Comparison of ENCODE assay signal across 9 cellular contexts in the genomic region with DNA sequence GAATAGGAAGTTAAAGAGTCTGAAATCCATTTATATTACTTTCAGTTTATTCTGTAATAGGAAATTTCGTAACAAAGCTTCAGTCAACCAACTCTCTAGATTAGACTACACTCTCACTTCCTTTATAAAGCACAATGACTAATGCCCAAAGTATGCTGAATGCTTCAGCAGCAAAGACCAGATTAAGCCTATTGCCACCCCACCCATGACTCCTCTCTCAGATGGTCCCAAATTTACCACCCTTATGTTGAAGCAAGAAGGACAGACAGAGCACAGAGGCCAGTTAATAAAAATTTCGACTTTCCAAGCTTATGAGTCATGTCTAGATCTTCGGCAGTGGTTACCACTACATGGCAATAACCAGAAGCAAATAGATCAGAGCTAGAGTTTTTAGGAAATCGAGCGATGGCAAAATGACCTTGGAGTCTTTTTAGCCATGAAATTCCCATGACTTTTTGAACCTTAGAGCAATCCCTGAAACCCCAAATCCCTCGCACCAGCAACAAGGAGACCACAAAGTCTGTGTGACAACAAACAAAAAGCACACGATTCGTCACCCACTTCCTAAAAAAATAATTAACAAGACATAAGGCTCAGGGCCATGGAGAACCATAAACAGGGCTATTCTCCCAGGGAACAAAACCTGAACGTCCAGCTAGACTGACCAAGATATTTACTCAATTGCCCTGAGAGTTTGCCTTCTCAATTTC.
DNase-seq lines count a peak whose midpoint lies in the region; ATAC-seq and TF ChIP-seq lines count a peak whose summit lies in the region.
"Had no signal": no experiment of that assay in that cellular context is flagged by ENCODE, and none has a peak within 500 bp of the region (broad histone marks: within the 10 kb centered on the region; RNA-seq: fewer than 3 reads in every experiment).

No MANE protein-coding gene starts in this region.

- no peaks in the 10 kb centered on the region for H3K27me3 ChIP-seq in mammary epithelial cell (ENCODE audit: insufficient read depth, low read length)
- H3K27me3 ChIP-seq in tibial artery: no peaks in the 10 kb centered on the region

- H3K27me3 Mint-ChIP-seq in activated T-helper 2 cell treated with anti-CD3 and anti-CD28 coated beads, Interferon-gamma antibody, Interleukin-2, Interleukin-4, amounts not matched to agents 10 μg/mL and 5 μg/mL and 100 μg/mL, durations not matched to agents 14 hours and 24 hours and 36 hours (ENCODE audit: low read depth): peaks cover 28% of the 10 kb centered on the region
- H3K27me3 Mint-ChIP-seq in effector memory CD8-positive, alpha-beta T cell: peaks cover 11 to 27% of the 10 kb centered on the region in 2 donors

- H3K9me3 ChIP-seq in mammary epithelial cell (replicated peaks; ENCODE audit: insufficient read depth, low read length) (no peaks in the 10 kb centered on the region), tibial artery (no peaks in the 10 kb centered on the region)

- H3K4me1 Mint-ChIP-seq in activated T-helper 2 cell treated with anti-CD3 and anti-CD28 coated beads, Interferon-gamma antibody, Interleukin-2, Interleukin-4, amounts not matched to agents 10 μg/mL and 5 μg/mL and 100 μg/mL, durations not matched to agents 14 hours and 24 hours and 36 hours (ENCODE audit: low read depth): peaks cover 4% of the 10 kb centered on the region
- H3K4me1 Mint-ChIP-seq in effector memory CD8-positive, alpha-beta T cell (ENCODE audit: low read depth in 2 of 2): no peaks in the 10 kb centered on the region

- H3K4me3 ChIP-seq in mammary epithelial cell (replicated peaks in 1 of 3; ENCODE audit: insufficient read depth in 1 of 3, low read depth in 2 of 3, low read length in 3 of 3) (no peak overlapping the region), tibial artery (no peak overlapping the region)

- 90% methylated on average over 8 of the region's 9 CpGs for WGBS in mammary epithelial cell (ENCODE audit: low coverage, missing lambda C conversion rate)

- H3K36me3 ChIP-seq in mammary epithelial cell (ENCODE audit: insufficient read depth, low read length) (no peaks in the 10 kb centered on the region), tibial artery (no peaks in the 10 kb centered on the region)

- no peaks in the 10 kb centered on the region for H4K20me1 ChIP-seq in mammary epithelial cell (ENCODE audit: insufficient read depth, low read length)

- peak overlapping the region; percentile 53 for H3K4me2 ChIP-seq in mammary epithelial cell (ENCODE audit: insufficient read depth, low read depth, low read length)

- no peak overlapping the region for H3K4me3 Mint-ChIP-seq in activated T-helper 2 cell treated with anti-CD3 and anti-CD28 coated beads, Interferon-gamma antibody, Interleukin-2, Interleukin-4, amounts not matched to agents 10 μg/mL and 5 μg/mL and 100 μg/mL, durations not matched to agents 14 hours and 24 hours and 36 hours (ENCODE audit: low read depth)
- no peak overlapping the region for H3K4me3 Mint-ChIP-seq in effector memory CD8-positive, alpha-beta T cell

- H3K27ac Mint-ChIP-seq in activated T-helper 2 cell treated with anti-CD3 and anti-CD28 coated beads, Interferon-gamma antibody, Interleukin-2, Interleukin-4, amounts not matched to agents 10 μg/mL and 5 μg/mL and 100 μg/mL, durations not matched to agents 14 hours and 24 hours and 36 hours: no peak overlapping the region
- H3K27ac Mint-ChIP-seq in effector memory CD8-positive, alpha-beta T cell: no peak overlapping the region

- H2AFZ ChIP-seq in mammary epithelial cell (ENCODE audit: low read depth, low read length): no peak overlapping the region

- TF ChIP-seq CTCF in mammary epithelial cell (conservative IDR thresholded peaks at IDR 0.05 in 1 of 2, IDR thresholded peaks at IDR 0.05 in 1 of 2; ENCODE audit: extremely low read depth in 1 of 2, insufficient read depth in 1 of 2, low read depth in 1 of 2, low read length in 2 of 2) (no peak), tibial artery (IDR thresholded peaks at IDR 0.05) (no peak)

- CTCF ChIA-PET in mammary epithelial cell (lab: Charles Lee; ENCODE audit: low non-redundant PET): no interaction called here

- no peak for ATAC-seq in HG02642 (IDR thresholded peaks at IDR 0.05; ENCODE audit: poor library complexity, unreplicated experiment)
- no peak for ATAC-seq in effector memory CD8-positive, alpha-beta T cell (replicated peaks)

- no peaks in the 10 kb centered on the region for H3K9me3 Mint-ChIP-seq in activated T-helper 2 cell treated with anti-CD3 and anti-CD28 coated beads, Interferon-gamma antibody, Interleukin-2, Interleukin-4, amounts not matched to agents 10 μg/mL and 5 μg/mL and 100 μg/mL, durations not matched to agents 14 hours and 24 hours and 36 hours
- no peaks in the 10 kb centered on the region for H3K9me3 Mint-ChIP-seq in effector memory CD8-positive, alpha-beta T cell

- peak; percentile 53 for DNase-seq in GM03348 (ENCODE audit: low spot score)
- DNase-seq in HS-5 (ENCODE audit: low read depth): peak; percentile 90
- peak; percentile 59 for DNase-seq in mammary epithelial cell
- peak; percentile 79 for DNase-seq in myocyte (ENCODE audit: low read depth)
- DNase-seq in tibial artery: no peak
- DNase-seq in activated T-helper 2 cell treated with anti-CD3 and anti-CD28 coated beads, Interferon-gamma antibody, Interleukin-2, Interleukin-4, amounts not matched to agents 10 μg/mL and 5 μg/mL and 100 μg/mL, durations not matched to agents 14 hours and 24 hours and 36 hours (ENCODE audit: low spot score): no peak
- DNase-seq in effector memory CD8-positive, alpha-beta T cell: no peak
- DNase-seq: activated CD4-positive, alpha-beta T cell treated with anti-CD3 and anti-CD28 coated beads for 48 hours had no signal

- no TSS peak for BruUV-seq in mammary epithelial cell (replicated peaks; lab: Mats Ljungman, UMichigan)

- no peak overlapping the region for H3K27ac ChIP-seq in mammary epithelial cell (ENCODE audit: insufficient read depth, low read depth, low read length)
- no peak overlapping the region for H3K27ac ChIP-seq in tibial artery

- no peaks in the 10 kb centered on the region for H3K79me2 ChIP-seq in mammary epithelial cell (ENCODE audit: insufficient read depth, low read length)

- no peak overlapping the region for H3K9ac ChIP-seq in mammary epithelial cell (ENCODE audit: insufficient read depth, low read length)

- dilution Hi-C loops in mammary epithelial cell (cut with HindIII; ENCODE audit: low sequenced_read_pairs): no loop called here

- H3K4me1 ChIP-seq in mammary epithelial cell (ENCODE audit: insufficient read depth, low read length) (peaks cover 6% of the 10 kb centered on the region), tibial artery (peaks cover 0 to 6% (median 0%) of the 10 kb centered on the region in 4 donors)

- intact Hi-C loops in mammary epithelial cell (cut with micrococcal nuclease): no loop called here
- intact Hi-C loops in tibial artery (cut with DNase I; ENCODE audit: low total_unique reads): no loop called here
- intact Hi-C loops in activated T-helper 2 cell treated with anti-CD3 and anti-CD28 coated beads, Interferon-gamma antibody, Interleukin-2, Interleukin-4, amounts not matched to agents 10 μg/mL and 5 μg/mL and 100 μg/mL, durations not matched to agents 14 hours and 24 hours and 36 hours (cut with micrococcal nuclease): no loop called here

- in situ Hi-C loops in mammary epithelial cell (cut with MboI; ENCODE audit: low sequenced_read_pairs in 2 of 2): no loop called here

- no peaks in the 10 kb centered on the region for H3K36me3 Mint-ChIP-seq in activated T-helper 2 cell treated with anti-CD3 and anti-CD28 coated beads, Interferon-gamma antibody, Interleukin-2, Interleukin-4, amounts not matched to agents 10 μg/mL and 5 μg/mL and 100 μg/mL, durations not matched to agents 14 hours and 24 hours and 36 hours (ENCODE audit: low read depth)
- no peaks in the 10 kb centered on the region for H3K36me3 Mint-ChIP-seq in effector memory CD8-positive, alpha-beta T cell (ENCODE audit: insufficient read depth)

Comparison
In these comparisons a context has a peak if more than half of its experiments do, and no peak if none do; other contexts are left out.
1. DNase-seq: peak in GM03348 (single experiment), HS-5 (single experiment), mammary epithelial cell (single experiment) and myocyte (single experiment); none in tibial artery (0 of 2), activated T-helper 2 cell treated with anti-CD3 and anti-CD28 coated beads, Interferon-gamma antibody, Interleukin-2, Interleukin-4, amounts not matched to agents 10 μg/mL and 5 μg/mL and 100 μg/mL, durations not matched to agents 14 hours and 24 hours and 36 hours (single experiment) and effector memory CD8-positive, alpha-beta T cell (0 of 3).